In the genomic region with DNA sequence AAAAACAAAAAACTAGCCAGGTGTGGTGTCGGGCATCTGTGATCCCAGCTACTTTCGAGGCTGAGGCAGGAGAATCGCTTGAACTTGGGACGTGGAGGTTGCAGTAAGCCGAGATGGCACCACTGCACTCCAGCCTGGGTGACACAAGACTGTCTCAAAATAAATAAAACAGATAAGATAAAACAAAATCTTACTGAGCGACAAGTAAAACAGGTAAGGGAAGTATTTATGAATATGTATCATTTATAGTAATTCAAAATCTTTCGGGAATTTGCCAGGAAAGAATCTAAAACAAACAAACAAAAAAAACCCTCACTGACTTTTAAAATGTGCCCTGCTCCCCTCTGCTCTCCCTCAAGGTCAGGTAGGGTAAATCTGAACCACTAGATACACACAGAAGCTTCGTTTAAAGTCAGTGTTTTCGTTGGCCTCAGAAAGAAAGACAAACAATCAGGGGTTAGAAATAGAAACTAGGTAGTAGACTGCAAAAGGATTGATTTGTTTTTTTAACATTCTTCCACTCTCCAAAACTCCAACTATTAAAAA, we compare ENCODE assay signal across 10 cellular contexts. TPM values are rescaled to one million over a fixed set of nuclear protein-coding genes. Genes with fewer than 3 reads are reported as not detected.
A peak's percentile ranks its signal among the peaks of the same experiment; 100 is the strongest.
DNase-seq lines count a peak whose midpoint lies in the region; ATAC-seq and TF ChIP-seq lines count a peak whose summit lies in the region.
"Had no signal": no experiment of that assay in that cellular context is flagged by ENCODE, and none has a peak within 500 bp of the region (broad histone marks: within the 10 kb centered on the region; RNA-seq: fewer than 3 reads in every experiment).

No MANE protein-coding gene starts in this region.

- H4K20me1 ChIP-seq in hepatocyte (ENCODE audit: insufficient read depth, poor library complexity, severe bottlenecking), result peaks cover 2% of the 10 kb centered on the region

- TF ChIP-seq CTCF in right atrium auricular region (IDR thresholded peaks at IDR 0.05), result no peak
- TF ChIP-seq CTCF in VCaP (conservative IDR thresholded peaks at IDR 0.05), result no peak
- no peak for TF ChIP-seq CTCF in hepatocyte (IDR thresholded peaks at IDR 0.05; ENCODE audit: poor library complexity)

- no peak overlapping the region for H2AFZ ChIP-seq in hepatocyte

- H3K36me3 ChIP-seq in right atrium auricular region (peaks cover 16% of the 10 kb centered on the region), hepatocyte (replicated peaks; ENCODE audit: insufficient read depth, low read depth) (no peaks in the 10 kb centered on the region)

- H3K4me2 ChIP-seq in hepatocyte, result peak overlapping the region; percentile 99

- H3K9me3 ChIP-seq in right atrium auricular region (no peaks in the 10 kb centered on the region), hepatocyte (ENCODE audit: low read depth) (no peaks in the 10 kb centered on the region)

- H3K79me2 ChIP-seq in hepatocyte, result peaks cover 43% of the 10 kb centered on the region

- peak overlapping the region; percentile 35 to 48 for H3K27ac ChIP-seq in right atrium auricular region
- H3K27ac ChIP-seq in VCaP, result peak overlapping the region; percentile 97
- H3K27ac ChIP-seq in hepatocyte, result no peak overlapping the region

- no peak overlapping the region for H3K4me3 ChIP-seq in right atrium auricular region
- H3K4me3 ChIP-seq in hepatocyte, result no peak overlapping the region

- no peaks in the 10 kb centered on the region for H3K9me2 ChIP-seq in hepatocyte (replicated peaks; ENCODE audit: insufficient read depth)

- DNase-seq in right atrium auricular region (ENCODE audit: low spot score), result no peak
- DNase-seq in Right ventricle myocardium inferior (ENCODE audit: missing footprints), result no peak
- no peak for DNase-seq in hepatocyte (ENCODE audit: low spot score)
- no peak for DNase-seq in head of caudate nucleus
- no peak for DNase-seq in NCI-H2171 treated with DMSO at 0.1 percent for 48 hours (lab: John Stamatoyannopoulos, UW)
- DNase-seq in NCI-H187 treated with DMSO at 0.1 percent for 48 hours (lab: John Stamatoyannopoulos, UW), result no peak
- DNase-seq: NCI-H1092; stimulated activated naive B cell treated with anti-CD40 and anti-IgM and Interleukin-4, amounts not matched to agents 10 μg/mL and 1 μg/mL and 100 μg/mL, for 72 hours had no signal

- intact Hi-C loops in Right ventricle myocardium inferior (cut with DNase I) (loop anchor here (5.0 kb wide), 2 partner anchors 34 to 46 kb away; no protein-coding TSS in a partner anchor), head of caudate nucleus (cut with DNase I) (loop anchor here (5.0 kb wide), 1 partner anchor 36 kb away; no protein-coding TSS in a partner anchor)

- no peaks in the 10 kb centered on the region for H3K27me3 ChIP-seq in right atrium auricular region
- no peaks in the 10 kb centered on the region for H3K27me3 ChIP-seq in hepatocyte

- WGBS in hepatocyte (ENCODE audit: low lambda C conversion rate, missing lambda C conversion rate), result 71% methylated on average over 9 of the region's 9 CpGs

- H3K4me1 ChIP-seq in right atrium auricular region (peaks cover 0 to 25% of the 10 kb centered on the region in 2 donors), hepatocyte (ENCODE audit: insufficient read depth) (peaks cover 6% of the 10 kb centered on the region)

- ATAC-seq in Right ventricle myocardium inferior, result no peak
- ATAC-seq in HG03095 (IDR thresholded peaks at IDR 0.05; ENCODE audit: unreplicated experiment), result no peak
- ATAC-seq: stimulated activated naive B cell treated with anti-CD40 and anti-IgM and Interleukin-4, amounts not matched to agents 10 μg/mL and 1 μg/mL and 100 μg/mL, for 72 hours had no signal

RNA-seq across cellular contexts. Expression of a gene that starts 2.1 kb away (rescaled TPM):
- total RNA-seq in right atrium auricular region (10 to 100 TPM; 33.7 to 34.0 TPM), Right ventricle myocardium inferior (35.9 TPM), hepatocyte (42.1 and 61.8 TPM in 2 replicates)
- 42.3 and 62.3 TPM in 2 replicates for polyA plus RNA-seq in hepatocyte

RNA-seq across cellular contexts. Expression of a gene that starts 32.8 kb away (rescaled TPM):
- total RNA-seq in right atrium auricular region (10 to 100 TPM in 1 of 2 donors, 1 to 10 TPM in 1; 6.4 to 16.8 TPM), Right ventricle myocardium inferior (2.7 TPM), hepatocyte (3.8 and 5.2 TPM in 2 replicates)
- 12.1 and 15.2 TPM in 2 replicates for polyA plus RNA-seq in hepatocyte

RNA-seq across cellular contexts. Expression of a gene that starts 43.5 kb away (rescaled TPM):
- total RNA-seq in right atrium auricular region (1 to 10 TPM; 1.1 to 1.2 TPM), Right ventricle myocardium inferior (3.6 TPM), hepatocyte (2.8 and 3.6 TPM in 2 replicates)
- polyA plus RNA-seq in hepatocyte, result 2.3 and 2.9 TPM in 2 replicates
